ENCODE assay signal across 18 cellular contexts in the genomic region with DNA sequence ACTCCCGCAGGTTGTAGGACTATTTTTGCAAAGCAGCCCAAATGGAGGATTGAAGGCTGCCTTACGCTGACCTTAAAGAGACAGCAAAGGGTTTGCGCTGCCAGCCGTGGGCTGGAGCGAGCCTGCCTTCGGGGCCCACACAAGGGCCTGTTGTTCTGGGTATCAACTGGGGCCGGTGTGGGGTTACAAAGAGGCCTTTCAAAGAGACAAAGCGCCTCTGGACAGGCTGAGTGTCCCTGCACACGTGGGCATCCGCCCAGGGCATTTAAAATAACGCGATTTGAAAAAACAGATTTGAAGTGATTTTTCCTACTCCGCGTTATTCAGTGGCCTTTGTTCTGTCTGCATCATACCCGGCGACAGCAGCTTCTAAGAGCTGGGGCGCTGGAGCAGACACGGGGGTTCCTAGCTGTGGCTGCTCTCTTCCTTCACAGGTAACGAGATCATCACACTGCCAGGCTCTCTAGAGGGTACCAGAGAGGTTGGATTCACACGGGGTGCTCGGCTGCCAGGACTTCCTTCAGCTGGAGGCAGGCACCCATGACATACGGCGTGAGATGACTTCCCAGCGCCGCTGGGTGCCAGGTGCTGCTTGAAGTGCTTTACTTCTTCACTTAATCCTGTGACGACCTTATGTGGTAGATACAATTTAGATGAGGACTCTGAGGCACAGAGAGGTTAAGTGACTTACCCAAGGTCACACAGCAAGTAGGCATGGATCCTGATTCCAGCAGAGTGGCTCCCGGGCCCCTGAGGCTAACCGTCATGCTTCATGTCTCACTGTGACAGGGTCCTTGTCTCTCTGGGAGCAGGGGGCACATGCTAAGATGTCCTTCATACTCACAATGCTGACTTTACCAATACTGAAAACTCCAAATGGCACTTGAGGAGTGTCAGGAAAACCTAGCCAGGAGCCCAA. TPM values are rescaled to one million over a fixed set of nuclear protein-coding genes. Genes with fewer than 3 reads are reported as not detected.
DNase-seq lines count a peak whose midpoint lies in the region; ATAC-seq, FAIRE-seq and TF ChIP-seq lines count a peak whose summit lies in the region.
"Had no signal": no experiment of that assay in that cellular context is flagged by ENCODE, and none has a peak within 500 bp of the region (broad histone marks: within the 10 kb centered on the region; RNA-seq: fewer than 3 reads in every experiment).

No MANE protein-coding gene starts in this region.

- TF ChIP-seq POLR2A in H1 (IDR thresholded peaks at IDR 0.05; ENCODE audit: control extremely low read depth in 1 of 2, low read depth in 2 of 2, low read length in 2 of 2): no peak
- no peak for TF ChIP-seq POLR2A in upper lobe of left lung (IDR thresholded peaks at IDR 0.05)

- H2AK5ac ChIP-seq in H1 (ENCODE audit: low read depth, low read length): no peak overlapping the region

- CTCF ChIA-PET in H1 (lab: Charles Lee; ENCODE audit: partially characterized antibody): no interaction called here

- TF ChIP-seq EP300 in H1 (IDR thresholded peaks at IDR 0.05; ENCODE audit: borderline replicate concordance in 1 of 2, low read depth in 2 of 2, low read length in 2 of 2) (no peak), upper lobe of left lung (IDR thresholded peaks at IDR 0.05) (no peak)

- H2BK20ac ChIP-seq in H1 (ENCODE audit: low read length): no peak overlapping the region

- TF ChIP-seq RAD21 in H1 (IDR thresholded peaks at IDR 0.05 in 1 of 2, conservative IDR thresholded peaks at IDR 0.05 in 1 of 2; ENCODE audit: low read depth in 2 of 2, low read length in 2 of 2): no peak

- no peaks in the 10 kb centered on the region for H3K79me1 ChIP-seq in H1 (ENCODE audit: low read depth, low read length)

- no peak overlapping the region for H4K91ac ChIP-seq in H1 (replicated peaks; ENCODE audit: insufficient read length, low read length)

- peaks cover 15% of the 10 kb centered on the region for H3K36me3 Mint-ChIP-seq in activated naive CD8-positive, alpha-beta T cell treated with anti-CD3 and anti-CD28 coated beads, Interleukin-2, amount 10 ng/mL, durations not matched to agents 7 days and 5 days
- peaks cover 8% of the 10 kb centered on the region for H3K36me3 Mint-ChIP-seq in activated naive CD8-positive, alpha-beta T cell treated with anti-CD3 and anti-CD28 coated beads for 36 hours
- H3K36me3 Mint-ChIP-seq in naive thymus-derived CD8-positive, alpha-beta T cell: peaks cover 0 to 8% (median 4%) of the 10 kb centered on the region in 3 donors

- H3K4me1 ChIP-seq in H1 (replicated peaks in 1 of 4; ENCODE audit: control insufficient read depth in 3 of 4, insufficient read depth in 4 of 4, low read length in 3 of 4) (peaks cover 0 to 3% (median 0%) of the 10 kb centered on the region in 4 experiments; a peak in 1 of 7 replicates), upper lobe of left lung (no peaks in the 10 kb centered on the region)
- H3K4me1 ChIP-seq: colonic mucosa had no signal

- no peaks in the 10 kb centered on the region for H3K9me3 Mint-ChIP-seq in activated naive CD8-positive, alpha-beta T cell treated with anti-CD3 and anti-CD28 coated beads, Interleukin-2, amount 10 ng/mL, durations not matched to agents 7 days and 5 days
- H3K9me3 Mint-ChIP-seq in activated naive CD8-positive, alpha-beta T cell treated with anti-CD3 and anti-CD28 coated beads for 36 hours: no peaks in the 10 kb centered on the region
- no peaks in the 10 kb centered on the region for H3K9me3 Mint-ChIP-seq in naive thymus-derived CD8-positive, alpha-beta T cell
- H3K9me3 Mint-ChIP-seq: activated naive CD4-positive, alpha-beta T cell treated with anti-CD3 and anti-CD28 coated beads, Interleukin-2, amount 50 U/mL, for 72 hours had no signal

- H2BK15ac ChIP-seq in H1 (ENCODE audit: low read length): no peak overlapping the region

- POLR2A ChIA-PET in activated naive CD8-positive, alpha-beta T cell treated with anti-CD3 and anti-CD28 coated beads, Interleukin-2, amount 10 ng/mL, durations not matched to agents 7 days and 5 days (lab: Charles Lee): interaction anchor here (2.1 to 9.3 kb wide), 3 partner anchors 17 to 32 kb away, joined by 5 to 124 read pairs (median 9); partner anchors contain the start of gene MAL
- POLR2A ChIA-PET in H1 (lab: Charles Lee; ENCODE audit: partially characterized antibody): no interaction called here
- POLR2A ChIA-PET in naive thymus-derived CD8-positive, alpha-beta T cell (lab: Charles Lee): interaction anchor here (2.0 to 20.2 kb wide), 4 partner anchors 19 to 35 kb away, joined by 7 to 537 read pairs (median 144); partner anchors contain the start of gene MAL

- H2BK12ac ChIP-seq in H1 (ENCODE audit: low read depth, low read length): no peak overlapping the region

- H3K4me3 Mint-ChIP-seq in activated naive CD8-positive, alpha-beta T cell treated with anti-CD3 and anti-CD28 coated beads, Interleukin-2, amount 10 ng/mL, durations not matched to agents 7 days and 5 days: no peak overlapping the region
- no peak overlapping the region for H3K4me3 Mint-ChIP-seq in activated naive CD8-positive, alpha-beta T cell treated with anti-CD3 and anti-CD28 coated beads for 36 hours
- peak overlapping the region in 1 of 10 donors; percentile 34 for H3K4me3 Mint-ChIP-seq in naive thymus-derived CD8-positive, alpha-beta T cell
- H3K4me3 Mint-ChIP-seq: nephron progenitor cell had no signal

- H3K36me3 ChIP-seq in H1 (ENCODE audit: control insufficient read depth in 2 of 4, insufficient read depth in 4 of 4, low read length in 3 of 4) (no peaks in the 10 kb centered on the region), upper lobe of left lung (no peaks in the 10 kb centered on the region)
- H3K36me3 ChIP-seq: colonic mucosa, MG63 had no signal

- no peak for FAIRE-seq in H1 (lab: Jason Lieb, UNC)
- FAIRE-seq: islet of Langerhans had no signal

- peaks cover 71 to 93% of the 10 kb centered on the region in 2 experiments for H3K9me3 ChIP-seq in H1 (ENCODE audit: insufficient read depth in 2 of 2, low read depth in 1 of 2, low read length in 1 of 2)
- no peaks in the 10 kb centered on the region for H3K9me3 ChIP-seq in upper lobe of left lung
- H3K9me3 ChIP-seq: colonic mucosa, MG63 had no signal

- no peak overlapping the region for H3K18ac ChIP-seq in H1 (ENCODE audit: extremely low read depth, low read length)

- H3K4me3 ChIP-seq in H1 (ENCODE audit: extremely low read depth in 1 of 4, insufficient read depth in 2 of 4, low read depth in 3 of 4, low read length in 4 of 4): no peak overlapping the region
- no peak overlapping the region for H3K4me3 ChIP-seq in upper lobe of left lung
- H3K4me3 ChIP-seq: colonic mucosa, MG63 had no signal

- no peak overlapping the region for H3K9ac ChIP-seq in H1 (replicated peaks in 1 of 4; ENCODE audit: extremely low read depth in 1 of 4, low read depth in 3 of 4, low read length in 3 of 4)

- no peaks in the 10 kb centered on the region for H3K27me3 Mint-ChIP-seq in activated naive CD8-positive, alpha-beta T cell treated with anti-CD3 and anti-CD28 coated beads, Interleukin-2, amount 10 ng/mL, durations not matched to agents 7 days and 5 days
- H3K27me3 Mint-ChIP-seq in activated naive CD8-positive, alpha-beta T cell treated with anti-CD3 and anti-CD28 coated beads for 36 hours: no peaks in the 10 kb centered on the region
- H3K27me3 Mint-ChIP-seq in naive thymus-derived CD8-positive, alpha-beta T cell: no peaks in the 10 kb centered on the region

- no peak overlapping the region for H2BK120ac ChIP-seq in H1 (replicated peaks; ENCODE audit: low read depth, low read length)

- H3K23ac ChIP-seq in H1 (ENCODE audit: insufficient read length): no peak overlapping the region

- no peak overlapping the region for H2AFZ ChIP-seq in H1 (ENCODE audit: low read length)

- H4K20me1 ChIP-seq in H1 (replicated peaks in 1 of 2; ENCODE audit: control insufficient read depth in 1 of 2, insufficient read depth in 2 of 2, low read length in 2 of 2): no peaks in the 10 kb centered on the region

- peaks cover 48% of the 10 kb centered on the region for H3K4me1 Mint-ChIP-seq in activated naive CD8-positive, alpha-beta T cell treated with anti-CD3 and anti-CD28 coated beads, Interleukin-2, amount 10 ng/mL, durations not matched to agents 7 days and 5 days
- H3K4me1 Mint-ChIP-seq in activated naive CD8-positive, alpha-beta T cell treated with anti-CD3 and anti-CD28 coated beads for 36 hours: peaks cover 51% of the 10 kb centered on the region
- peaks cover 41 to 67% (median 60%) of the 10 kb centered on the region in 4 donors for H3K4me1 Mint-ChIP-seq in naive thymus-derived CD8-positive, alpha-beta T cell

- H3K27me3 ChIP-seq in H1 (replicated peaks in 1 of 4; ENCODE audit: control insufficient read depth in 3 of 4, extremely low read depth in 1 of 4, insufficient read depth in 3 of 4, low read length in 3 of 4) (no peaks in the 10 kb centered on the region), upper lobe of left lung (no peaks in the 10 kb centered on the region)
- H3K27me3 ChIP-seq: colonic mucosa had no signal

- no peak overlapping the region for H4K5ac ChIP-seq in H1 (ENCODE audit: insufficient read length, low read depth, low read length)

- no peak overlapping the region for H3K4ac ChIP-seq in H1 (replicated peaks; ENCODE audit: insufficient read length, low read depth, low read length)

- H3K79me2 ChIP-seq in H1 (ENCODE audit: control insufficient read depth in 1 of 2, insufficient read depth in 2 of 2, low read length in 2 of 2): no peaks in the 10 kb centered on the region

- H3K56ac ChIP-seq in H1 (replicated peaks; ENCODE audit: insufficient read length, low read depth, low read length): no peak overlapping the region

- no peak for ATAC-seq in activated naive CD8-positive, alpha-beta T cell treated with anti-CD3 and anti-CD28 coated beads, Interleukin-2, amount 10 ng/mL, durations not matched to agents 7 days and 5 days (ENCODE audit: low read depth)
- ATAC-seq in naive thymus-derived CD8-positive, alpha-beta T cell: no peak
- ATAC-seq in upper lobe of left lung (ENCODE audit: low FRiP score in 2 of 2) (no peak), HG02642 (IDR thresholded peaks at IDR 0.05; ENCODE audit: poor library complexity, unreplicated experiment) (no peak), GM18858 (IDR thresholded peaks at IDR 0.05; ENCODE audit: unreplicated experiment) (no peak), GM19351 (IDR thresholded peaks at IDR 0.05; ENCODE audit: unreplicated experiment) (no peak)
- ATAC-seq: activated naive CD4-positive, alpha-beta T cell treated with anti-CD3 and anti-CD28 coated beads, Interleukin-2, amount 50 U/mL, for 72 hours; HCT116 had no signal

- WGBS in H1 (ENCODE audit: extremely low coverage in 1 of 2, insufficient coverage in 1 of 2, insufficient read length in 1 of 2, insufficient replicate concordance in 2 of 2, low coverage in 1 of 2, low lambda C conversion rate in 2 of 2, missing lambda C conversion rate in 1 of 2), 2 experiments: 88% methylated on average over 28 of the region's 28 CpGs; no CpG with 5 or more reads in 1 of the 2 experiments
- WGBS in upper lobe of left lung, 2 donors: 82 to 83% methylated on average over 23 to 28 of the region's 28 CpGs

- H3K4me2 ChIP-seq in H1 (ENCODE audit: insufficient read depth in 1 of 2, low read depth in 2 of 2, low read length in 2 of 2): no peak overlapping the region

- no peak overlapping the region for H3K14ac ChIP-seq in H1 (ENCODE audit: insufficient read length)

- H2BK5ac ChIP-seq in H1 (ENCODE audit: low read depth, low read length): no peak overlapping the region

- H3K27ac ChIP-seq in H1 (ENCODE audit: low read depth, low read length) (no peak overlapping the region), upper lobe of left lung (no peak overlapping the region)
- H3K27ac ChIP-seq: colonic mucosa had no signal

- peak; percentile 22 for DNase-seq in activated naive CD8-positive, alpha-beta T cell treated with anti-CD3 and anti-CD28 coated beads, Interleukin-2, amount 10 ng/mL, durations not matched to agents 7 days and 5 days
- no peak for DNase-seq in activated naive CD8-positive, alpha-beta T cell treated with anti-CD3 and anti-CD28 coated beads for 36 hours
- DNase-seq in H1 (ENCODE audit: low read depth in 1 of 2, low spot score in 2 of 2) (no peak), upper lobe of left lung (peak; percentile 12 to 48)
- DNase-seq in naive thymus-derived CD8-positive, alpha-beta T cell: no peak
- DNase-seq: activated CD4-positive, alpha-beta T cell treated with anti-CD3 and anti-CD28 coated beads, Interleukin-2, amount 50 U/mL, for 1 hour; colonic mucosa; DND-41; NCI-H446 treated with DMSO at 0.1 percent for 48 hours; nephron progenitor cell; OCI-M1 had no signal

- H3K23me2 ChIP-seq in H1 (ENCODE audit: low read depth, low read length): no peaks in the 10 kb centered on the region

- no peak for TF ChIP-seq CTCF in H1 (IDR thresholded peaks at IDR 0.05; ENCODE audit: control extremely low read depth in 1 of 3, insufficient read depth in 1 of 3, low read depth in 1 of 3, low read length in 3 of 3)
- no peak for TF ChIP-seq CTCF in upper lobe of left lung (IDR thresholded peaks at IDR 0.05)

- H3K27ac Mint-ChIP-seq in activated naive CD8-positive, alpha-beta T cell treated with anti-CD3 and anti-CD28 coated beads, Interleukin-2, amount 10 ng/mL, durations not matched to agents 7 days and 5 days: no peak overlapping the region
- no peak overlapping the region for H3K27ac Mint-ChIP-seq in activated naive CD8-positive, alpha-beta T cell treated with anti-CD3 and anti-CD28 coated beads for 36 hours
- H3K27ac Mint-ChIP-seq in naive thymus-derived CD8-positive, alpha-beta T cell: peak overlapping the region in 6 of 10 donors; percentile 1 to 75 (median 38)
- H3K27ac Mint-ChIP-seq: nephron progenitor cell had no signal

- peak overlapping the region; percentile 71; the same call in 1 of the 2 replicates for H4K8ac ChIP-seq in H1 (ENCODE audit: extremely low read depth, insufficient read depth, low read length)

RNA-seq across cellular contexts. Expression of gene MAL, which starts 32.3 kb away (rescaled TPM):
- 100 to 1,000 TPM; 174 to 184 TPM for total RNA-seq in activated naive CD8-positive, alpha-beta T cell treated with anti-CD3 and anti-CD28 coated beads, Interleukin-2, amount 10 ng/mL, durations not matched to agents 7 days and 5 days
- 10 to 100 TPM; 50.8 to 52.9 TPM for total RNA-seq in activated naive CD8-positive, alpha-beta T cell treated with anti-CD3 and anti-CD28 coated beads for 36 hours
- total RNA-seq in H1 (2021; fragmentation: NEBNext Ultra II Directional; extraction: Animal tissue kit (Norgen Biotek cat#: 25700)): not detected in 2 replicates
- not detected in 2 replicates for polyA plus RNA-seq in H1 (2011; rRNA removed)
- polyA plus RNA-seq in H1 (2011; cell fraction: cytosol; rRNA removed): not detected
- polyA plus RNA-seq in H1 (2011; cell fraction: nucleus; rRNA removed): not detected
- not detected in 4 replicates for polyA plus RNA-seq in H1 (2012, experiment 1 of 2)
- not detected for polyA plus RNA-seq in H1 (2012, experiment 2 of 2)
- 0.22 TPM for polyA plus RNA-seq in H1 (2013, experiment 1 of 2)
- 0.33 TPM for polyA plus RNA-seq in H1 (2013, experiment 2 of 2)
- polyA minus RNA-seq in H1 (2011; rRNA and poly(A)+ RNA removed): not detected in 2 replicates
- polyA minus RNA-seq in H1 (2011; cell fraction: cytosol; rRNA and poly(A)+ RNA removed): not detected
- polyA minus RNA-seq in H1 (2011; cell fraction: nucleus; rRNA and poly(A)+ RNA removed): not detected
- total RNA-seq in naive thymus-derived CD8-positive, alpha-beta T cell: 100 to 1,000 TPM; 116 to 117 TPM
- 100 to 1,000 TPM; 158 to 284 (median 273) TPM for polyA plus RNA-seq in naive thymus-derived CD8-positive, alpha-beta T cell
- total RNA-seq in upper lobe of left lung: 10 to 100 TPM in 1 of 6 donors, 1 to 10 TPM in 4, not detected in 1; 3.7 to 13.0 (median 5.0) TPM

Comparison
In these comparisons a context has a peak if more than half of its experiments do, and no peak if none do; other contexts are left out.
1. DNase-seq: peak in activated naive CD8-positive, alpha-beta T cell treated with anti-CD3 and anti-CD28 coated beads, Interleukin-2, amount 10 ng/mL, durations not matched to agents 7 days and 5 days (single experiment) and upper lobe of left lung (2 of 2); none in activated naive CD8-positive, alpha-beta T cell treated with anti-CD3 and anti-CD28 coated beads for 36 hours (single experiment), H1 (0 of 2) and naive thymus-derived CD8-positive, alpha-beta T cell (0 of 10).
2. H3K27ac Mint-ChIP-seq: peak in naive thymus-derived CD8-positive, alpha-beta T cell (6 of 10); none in activated naive CD8-positive, alpha-beta T cell treated with anti-CD3 and anti-CD28 coated beads, Interleukin-2, amount 10 ng/mL, durations not matched to agents 7 days and 5 days (single experiment) and activated naive CD8-positive, alpha-beta T cell treated with anti-CD3 and anti-CD28 coated beads for 36 hours (single experiment).